Comparison of ENCODE assay signal across 8 cellular contexts in the genomic region with DNA sequence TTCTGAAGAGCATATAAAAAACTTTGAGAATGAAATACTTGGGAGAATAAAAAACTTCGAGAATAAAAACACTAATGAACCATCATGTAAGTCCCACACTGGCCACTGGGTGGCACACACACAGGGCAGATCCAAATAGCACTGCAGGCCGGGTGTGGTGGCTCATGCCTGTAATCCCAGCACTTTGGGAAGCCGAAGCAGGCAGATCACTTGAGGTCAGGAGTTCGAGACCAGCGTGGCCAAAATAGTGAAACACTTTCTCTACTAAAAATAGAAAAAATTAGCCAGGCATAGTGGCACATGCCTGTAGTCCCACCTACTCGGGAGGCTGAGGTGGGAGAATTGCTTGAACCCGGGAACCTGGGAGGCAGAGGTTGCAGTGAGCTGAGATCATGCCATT. TPM values are rescaled to one million over a fixed set of nuclear protein-coding genes. Genes with fewer than 3 reads are reported as not detected.
DNase-seq lines count a peak whose midpoint lies in the region; FAIRE-seq and TF ChIP-seq lines count a peak whose summit lies in the region.
"Not testable (repeated sequence)": the region's sequence is repeated elsewhere in the genome, so short reads cannot be mapped to it uniquely, and the experiment has no call there.

No MANE protein-coding gene starts in this region.

- not testable (repeated sequence) for H3K4me1 ChIP-seq in fibroblast of lung (ENCODE audit: control insufficient read depth, extremely low read depth, insufficient read depth, low read length)

- intact Hi-C loops in activated naive CD4-positive, alpha-beta T cell treated with anti-CD3 and anti-CD28 coated beads for 36 hours (cut with micrococcal nuclease) = loop anchor here (1.0 kb wide), 1 partner anchor 83 kb away; no protein-coding TSS in a partner anchor

- H3K36me3 Mint-ChIP-seq in activated naive CD4-positive, alpha-beta T cell treated with anti-CD3 and anti-CD28 coated beads for 36 hours (ENCODE audit: low read depth) = not testable (repeated sequence)

- H3K27ac ChIP-seq in fibroblast of lung (ENCODE audit: insufficient read depth, low read length) = not testable (repeated sequence)

- not testable (repeated sequence) for H3K27me3 ChIP-seq in fibroblast of lung (ENCODE audit: control insufficient read depth, insufficient read depth, low read length)

- peak; percentile 73 for FAIRE-seq in GM18507 (lab: Jason Lieb, UNC)

- H2AFZ ChIP-seq in fibroblast of lung (ENCODE audit: low read length) = not testable (repeated sequence)

- not testable (repeated sequence) for H3K4me3 ChIP-seq in AG10803 (ENCODE audit: low read length); fibroblast of lung (replicated peaks in 1 of 4; ENCODE audit: control extremely low read depth in 1 of 4, insufficient read depth in 1 of 4, low read depth in 3 of 4, low read length in 4 of 4)

- not testable (repeated sequence) for H3K4me1 Mint-ChIP-seq in activated naive CD4-positive, alpha-beta T cell treated with anti-CD3 and anti-CD28 coated beads for 36 hours (ENCODE audit: low read depth)

- H3K79me2 ChIP-seq in fibroblast of lung (ENCODE audit: control insufficient read depth, insufficient read depth, low read length) = not testable (repeated sequence)

- peaks cover 13% of the 10 kb centered on the region for H3K9me3 Mint-ChIP-seq in activated naive CD4-positive, alpha-beta T cell treated with anti-CD3 and anti-CD28 coated beads for 36 hours

- CTCF ChIA-PET in activated naive CD4-positive, alpha-beta T cell treated with anti-CD3 and anti-CD28 coated beads for 36 hours (lab: Charles Lee) = interaction anchor here (0.6 to 2.1 kb wide), 8 partner anchors 10 to 322 kb away, joined by 3 to 7 read pairs (median 3); no protein-coding TSS in a partner anchor

- not testable (repeated sequence) for H3K4me3 Mint-ChIP-seq in activated naive CD4-positive, alpha-beta T cell treated with anti-CD3 and anti-CD28 coated beads for 36 hours

- DNase-seq in AG10803 (ENCODE audit: low read depth) (peak; percentile 71), GM18507 (ENCODE audit: extremely low spot score, insufficient read length, low read depth) (peak; percentile 40), NCI-H2171 (lab: John Stamatoyannopoulos, UW) (peak; percentile 17), T-helper 9 cell (peak; percentile 13), fibroblast of lung (ENCODE audit: low read depth in 2 of 2) (peak; percentile 46 to 75), lung microvascular endothelial cell (ENCODE audit: low read depth in 2 of 2) (peak; percentile 76 to 81)
- peak; percentile 64 for DNase-seq in activated naive CD4-positive, alpha-beta T cell treated with anti-CD3 and anti-CD28 coated beads for 36 hours
- peak in 3 of 4 experiments; percentile 4 to 40 (median 13) for DNase-seq in stimulated activated CD4-positive, alpha-beta T cell treated with anti-CD3 and anti-CD28 coated beads, Interleukin-1b, Interleukin-23, amount 100 ng/mL, for 24 hours (ENCODE audit: low read depth in 4 of 4, low spot score in 1 of 4)

- peak; percentile 70 for TF ChIP-seq CTCF in AG10803 (conservative IDR thresholded peaks at IDR 0.05; ENCODE audit: low read length)
- peak; percentile 48 to 67 for TF ChIP-seq CTCF in fibroblast of lung (conservative IDR thresholded peaks at IDR 0.05 in 1 of 2, IDR thresholded peaks at IDR 0.05 in 1 of 2; ENCODE audit: low read depth in 1 of 2, low read length in 2 of 2)

- H3K9ac ChIP-seq in fibroblast of lung (ENCODE audit: insufficient read depth, low read length) = not testable (repeated sequence)

- H4K20me1 ChIP-seq in fibroblast of lung (ENCODE audit: control insufficient read depth, extremely low read depth, insufficient read depth, low read length) = not testable (repeated sequence)

- H3K4me2 ChIP-seq in fibroblast of lung (ENCODE audit: extremely low read depth, insufficient read depth, low read length) = not testable (repeated sequence)

- not testable (repeated sequence) for H3K27ac Mint-ChIP-seq in activated naive CD4-positive, alpha-beta T cell treated with anti-CD3 and anti-CD28 coated beads for 36 hours

- H3K27me3 Mint-ChIP-seq in activated naive CD4-positive, alpha-beta T cell treated with anti-CD3 and anti-CD28 coated beads for 36 hours (ENCODE audit: low read depth) = not testable (repeated sequence)

- not testable (repeated sequence) for H3K9me3 ChIP-seq in fibroblast of lung (ENCODE audit: control insufficient read depth, insufficient read depth, low read depth, low read length)

- H3K36me3 ChIP-seq in fibroblast of lung (ENCODE audit: control insufficient read depth, insufficient read depth, low read length) = not testable (repeated sequence)

RNA-seq across cellular contexts. Expression of gene ALPK3, which starts 28.5 kb away (rescaled TPM):
- under 1 TPM; 0.02 to 0.05 TPM for total RNA-seq in activated naive CD4-positive, alpha-beta T cell treated with anti-CD3 and anti-CD28 coated beads for 36 hours
- 0.26 and 0.50 TPM in 2 replicates for total RNA-seq in fibroblast of lung
- 0.03 and 0.07 TPM in 2 replicates for polyA plus RNA-seq in fibroblast of lung
- 0.03 and 0.20 TPM in 2 replicates for polyA plus RNA-seq in fibroblast of lung (2012)
- 0.07 and 0.12 TPM in 2 replicates for polyA minus RNA-seq in fibroblast of lung (ENCODE audit: low replicate concordance)
- 22.7 and 45.2 TPM in 2 replicates for total RNA-seq in lung microvascular endothelial cell

RNA-seq across cellular contexts. Expression of gene SLC28A1, which starts 38.8 kb away (rescaled TPM):
- not detected for total RNA-seq in activated naive CD4-positive, alpha-beta T cell treated with anti-CD3 and anti-CD28 coated beads for 36 hours
- total RNA-seq in fibroblast of lung (not detected in 2 replicates), lung microvascular endothelial cell (not detected in 2 replicates)
- polyA plus RNA-seq in fibroblast of lung = not detected in 2 replicates
- not detected in 2 replicates for polyA plus RNA-seq in fibroblast of lung (2012)
- polyA minus RNA-seq in fibroblast of lung (ENCODE audit: low replicate concordance) = not detected in 2 replicates

Comparison
In these comparisons a context has a peak if more than half of its experiments do, and no peak if none do; other contexts are left out.
1. DNase-seq: peak in every context shown above with its lines; median percentile 78 in lung microvascular endothelial cell; 71 in AG10803; 64 in activated naive CD4-positive, alpha-beta T cell treated with anti-CD3 and anti-CD28 coated beads for 36 hours; 60 in fibroblast of lung; 40 in GM18507; 17 in NCI-H2171; 13 in T-helper 9 cell; 13 in stimulated activated CD4-positive, alpha-beta T cell treated with anti-CD3 and anti-CD28 coated beads, Interleukin-1b, Interleukin-23, amount 100 ng/mL, for 24 hours.
2. RNA of gene ALPK3, which starts 28.5 kb away (total RNA-seq): 22.7 to 45.2 TPM in lung microvascular endothelial cell; 0.26 to 0.50 TPM in fibroblast of lung and 0.02 to 0.05 TPM in activated naive CD4-positive, alpha-beta T cell treated with anti-CD3 and anti-CD28 coated beads for 36 hours; every median in the first group is over 10 times any median in the second.